Comparison of ENCODE assay signal across 15 cellular contexts in the genomic region with DNA sequence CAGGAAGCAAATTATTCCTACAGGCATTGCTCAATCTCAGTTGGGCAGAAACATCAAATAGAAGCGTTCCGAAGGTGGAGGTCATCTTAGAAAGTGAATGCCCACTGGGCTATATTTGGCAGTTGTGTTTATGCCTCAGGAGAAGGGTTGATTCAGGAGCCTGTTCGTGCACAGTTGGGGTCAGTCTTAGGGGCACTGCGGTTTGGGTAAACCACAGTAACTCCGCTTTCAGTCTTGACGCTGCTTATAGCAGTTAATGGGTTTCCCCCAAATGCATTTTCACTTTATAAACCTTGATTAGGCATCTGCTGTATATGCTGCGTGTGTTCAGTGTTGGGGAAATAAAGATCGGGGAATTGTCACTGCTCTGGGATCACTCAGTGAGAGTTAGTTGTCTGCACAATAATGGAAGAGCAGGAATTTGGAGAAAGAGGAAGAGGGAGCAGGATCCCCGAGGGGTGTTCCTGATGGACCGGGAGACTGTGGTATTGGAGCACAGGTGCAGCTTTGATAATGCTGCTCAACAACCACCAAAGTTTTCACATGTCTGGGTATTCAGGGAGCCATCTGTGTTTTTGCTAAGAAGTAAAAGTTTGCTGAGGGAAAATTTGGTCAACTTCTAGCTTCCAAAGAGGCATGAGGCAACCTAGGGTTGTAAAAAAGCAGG.
DNase-seq lines count a peak whose midpoint lies in the region; ATAC-seq and TF ChIP-seq lines count a peak whose summit lies in the region.
"Had no signal": no experiment of that assay in that cellular context is flagged by ENCODE, and none has a peak within 500 bp of the region (broad histone marks: within the 10 kb centered on the region; RNA-seq: fewer than 3 reads in every experiment).

No MANE protein-coding gene starts in this region.

- H3K27ac ChIP-seq in A673 (ENCODE audit: low read depth, low read length, poor library complexity, severe bottlenecking): no peak overlapping the region
- H3K27ac ChIP-seq: A549, thoracic aorta had no signal

- POLR2A ChIA-PET in A673 (lab: Charles Lee; ENCODE audit: low non-redundant PET): no interaction called here

- no peak overlapping the region for H3K27ac Mint-ChIP-seq in activated CD8-positive, alpha-beta memory T cell treated with anti-CD3 and anti-CD28 coated beads, Interleukin-2, amount 10 ng/mL, durations not matched to agents 7 days and 5 days
- H3K27ac Mint-ChIP-seq in immature natural killer cell: no peak overlapping the region

- TF ChIP-seq CTCF in A673 (conservative IDR thresholded peaks at IDR 0.05; ENCODE audit: low read depth, low read length): no peak

- CTCF ChIA-PET in activated CD8-positive, alpha-beta memory T cell treated with anti-CD3 and anti-CD28 coated beads, Interleukin-2, amount 10 ng/mL, durations not matched to agents 7 days and 5 days (lab: Charles Lee): interaction anchor here (1.5 kb wide), 1 partner anchor 9 kb away, joined by 4 read pairs; no protein-coding TSS in a partner anchor
- CTCF ChIA-PET in A673 (lab: Charles Lee): no interaction called here

- no TSS peak for BruUV-seq in A673 (replicated peaks; lab: Mats Ljungman, UMichigan)

- H3K4me1 ChIP-seq in A673 (ENCODE audit: insufficient read depth, low read length, poor library complexity, severe bottlenecking): no peaks in the 10 kb centered on the region
- H3K4me1 ChIP-seq: A549 had no signal

- H3K27me3 ChIP-seq in A673 (replicated peaks; ENCODE audit: insufficient read depth, low read depth, low read length, poor library complexity): no peaks in the 10 kb centered on the region

- H3K36me3 ChIP-seq in A673 (ENCODE audit: insufficient read depth, low read length, poor library complexity, severe bottlenecking): no peaks in the 10 kb centered on the region
- H3K36me3 ChIP-seq: thoracic aorta had no signal

- no peak for ATAC-seq in activated CD8-positive, alpha-beta memory T cell treated with anti-CD3 and anti-CD28 coated beads, Interleukin-2, amount 10 ng/mL, durations not matched to agents 7 days and 5 days
- peak; percentile 68 for ATAC-seq in HG02759 (IDR thresholded peaks at IDR 0.05; ENCODE audit: unreplicated experiment)
- ATAC-seq: A549, left ventricle myocardium superior had no signal

- H3K27me3 Mint-ChIP-seq in activated CD8-positive, alpha-beta memory T cell treated with anti-CD3 and anti-CD28 coated beads, Interleukin-2, amount 10 ng/mL, durations not matched to agents 7 days and 5 days: peaks cover 3% of the 10 kb centered on the region
- peaks cover 0 to 3% (median 0%) of the 10 kb centered on the region in 3 donors for H3K27me3 Mint-ChIP-seq in immature natural killer cell (ENCODE audit: low read depth in 3 of 3)

- intact Hi-C loops in A673 (cut with micrococcal nuclease; ENCODE audit: unreplicated experiment): no loop called here

- H3K4me3 Mint-ChIP-seq in activated CD8-positive, alpha-beta memory T cell treated with anti-CD3 and anti-CD28 coated beads, Interleukin-2, amount 10 ng/mL, durations not matched to agents 7 days and 5 days: no peak overlapping the region
- no peak overlapping the region for H3K4me3 Mint-ChIP-seq in immature natural killer cell
- H3K4me3 Mint-ChIP-seq: neural crest cell had no signal

- DNase-seq in activated CD8-positive, alpha-beta memory T cell treated with anti-CD3 and anti-CD28 coated beads, Interleukin-2, amount 10 ng/mL, durations not matched to agents 7 days and 5 days: peak; percentile 37
- DNase-seq in activated CD8-positive, alpha-beta memory T cell treated with anti-CD3 and anti-CD28 coated beads for 24 hours: no peak
- peak; percentile 19 for DNase-seq in Jurkat, Clone E6-1 (ENCODE audit: low read depth, low spot score)
- DNase-seq in NCI-H526 (lab: John Stamatoyannopoulos, UW): no peak
- DNase-seq in A673 (ENCODE audit: low spot score): no peak
- DNase-seq in NCI-H345 (lab: John Stamatoyannopoulos, UW): no peak
- DNase-seq in immature natural killer cell: no peak
- DNase-seq: activated effector memory CD4-positive, alpha-beta T cell treated with anti-CD3 and anti-CD28 coated beads, Interleukin-2, amount 50 U/mL, for 16 hours; left ventricle myocardium superior; NCI-H2081 treated with DMSO at 0.1 percent for 48 hours; T-helper 1 cell had no signal

- H3K9me3 Mint-ChIP-seq in activated CD8-positive, alpha-beta memory T cell treated with anti-CD3 and anti-CD28 coated beads, Interleukin-2, amount 10 ng/mL, durations not matched to agents 7 days and 5 days (ENCODE audit: low read depth): no peaks in the 10 kb centered on the region
- no peaks in the 10 kb centered on the region for H3K9me3 Mint-ChIP-seq in immature natural killer cell
- H3K9me3 Mint-ChIP-seq: neural crest cell had no signal

- peaks cover 3% of the 10 kb centered on the region for H3K4me1 Mint-ChIP-seq in activated CD8-positive, alpha-beta memory T cell treated with anti-CD3 and anti-CD28 coated beads, Interleukin-2, amount 10 ng/mL, durations not matched to agents 7 days and 5 days
- H3K4me1 Mint-ChIP-seq in immature natural killer cell: peaks cover 0 to 7% of the 10 kb centered on the region in 2 donors
- H3K4me1 Mint-ChIP-seq: neural crest cell had no signal

- no peaks in the 10 kb centered on the region for H3K9me3 ChIP-seq in A673 (ENCODE audit: low read depth, low read length, poor library complexity, severe bottlenecking)
- H3K9me3 ChIP-seq: A549, thoracic aorta had no signal

- H3K36me3 Mint-ChIP-seq in activated CD8-positive, alpha-beta memory T cell treated with anti-CD3 and anti-CD28 coated beads, Interleukin-2, amount 10 ng/mL, durations not matched to agents 7 days and 5 days: no peaks in the 10 kb centered on the region
- no peaks in the 10 kb centered on the region for H3K36me3 Mint-ChIP-seq in immature natural killer cell

- H3K4me3 ChIP-seq in Jurkat, Clone E6-1 (ENCODE audit: low read length): no peak overlapping the region
- H3K4me3 ChIP-seq in A673 (ENCODE audit: low read depth, low read length, poor library complexity, severe bottlenecking): no peak overlapping the region
- H3K4me3 ChIP-seq: A549, thoracic aorta had no signal

Comparison
In these comparisons a context has a peak if more than half of its experiments do, and no peak if none do; other contexts are left out.
1. DNase-seq: peak in activated CD8-positive, alpha-beta memory T cell treated with anti-CD3 and anti-CD28 coated beads, Interleukin-2, amount 10 ng/mL, durations not matched to agents 7 days and 5 days (single experiment) and Jurkat, Clone E6-1 (single experiment); none in activated CD8-positive, alpha-beta memory T cell treated with anti-CD3 and anti-CD28 coated beads for 24 hours (single experiment), NCI-H526 (0 of 2), A673 (single experiment), NCI-H345 (single experiment) and immature natural killer cell (0 of 3).